8 cellular contexts compared by ENCODE assay signal in the genomic region with DNA sequence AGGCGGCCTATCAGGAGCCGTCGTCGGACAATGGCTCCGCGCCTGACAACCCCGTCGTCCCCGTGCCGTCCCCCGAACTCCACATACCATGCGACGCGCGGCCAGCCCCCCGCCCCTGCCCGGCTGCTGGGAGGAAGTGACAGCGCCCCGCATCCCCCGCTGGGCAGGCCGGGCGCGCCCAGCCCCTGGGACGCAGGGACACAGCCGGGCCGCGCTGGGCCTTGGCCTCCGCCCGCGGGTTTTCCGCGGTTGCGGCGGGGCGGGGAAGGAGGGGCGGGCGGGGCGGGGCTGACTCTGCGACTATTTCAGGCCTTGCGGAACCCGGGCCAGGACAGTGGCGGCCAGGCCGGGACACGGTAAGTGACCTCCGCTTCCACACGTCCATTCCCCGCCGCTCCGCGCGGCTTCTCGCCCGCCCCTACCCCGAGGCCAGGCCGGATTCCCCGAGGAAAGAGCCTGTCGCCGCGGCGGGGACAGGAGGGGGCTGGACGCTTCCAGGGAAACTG. TPM values are rescaled to one million over a fixed set of nuclear protein-coding genes. Genes with fewer than 3 reads are reported as not detected.
DNase-seq lines count a peak whose midpoint lies in the region; ATAC-seq and TF ChIP-seq lines count a peak whose summit lies in the region.

A gene with protein sequence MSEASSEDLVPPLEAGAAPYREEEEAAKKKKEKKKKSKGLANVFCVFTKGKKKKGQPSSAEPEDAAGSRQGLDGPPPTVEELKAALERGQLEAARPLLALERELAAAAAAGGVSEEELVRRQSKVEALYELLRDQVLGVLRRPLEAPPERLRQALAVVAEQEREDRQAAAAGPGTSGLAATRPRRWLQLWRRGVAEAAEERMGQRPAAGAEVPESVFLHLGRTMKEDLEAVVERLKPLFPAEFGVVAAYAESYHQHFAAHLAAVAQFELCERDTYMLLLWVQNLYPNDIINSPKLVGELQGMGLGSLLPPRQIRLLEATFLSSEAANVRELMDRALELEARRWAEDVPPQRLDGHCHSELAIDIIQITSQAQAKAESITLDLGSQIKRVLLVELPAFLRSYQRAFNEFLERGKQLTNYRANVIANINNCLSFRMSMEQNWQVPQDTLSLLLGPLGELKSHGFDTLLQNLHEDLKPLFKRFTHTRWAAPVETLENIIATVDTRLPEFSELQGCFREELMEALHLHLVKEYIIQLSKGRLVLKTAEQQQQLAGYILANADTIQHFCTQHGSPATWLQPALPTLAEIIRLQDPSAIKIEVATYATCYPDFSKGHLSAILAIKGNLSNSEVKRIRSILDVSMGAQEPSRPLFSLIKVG (plus strand): TSS at position 334 of the 506 bp plus-strand sequence. CDS start 2,997 bp downstream, outside the sequence.

- H3K27ac ChIP-seq in IMR-90 (ENCODE audit: insufficient read depth, low read length) (no peak within 1 kb of the TSS; the same call in 1 of the 2 replicates), tibial nerve (peak within 1 kb of the TSS; percentile 61 to 91 (median 85))

- TF ChIP-seq CTCF in IMR-90 (conservative IDR thresholded peaks at IDR 0.05; ENCODE audit: low read depth, low read length) (no peak), choroid plexus epithelial cell (conservative IDR thresholded peaks at IDR 0.05; ENCODE audit: low read depth, low read length) (no peak), tibial nerve (IDR thresholded peaks at IDR 0.05) (no peak)

- peak within 1 kb of the TSS; percentile 10; the same call in 1 of the 2 replicates for H3K4me2 ChIP-seq in IMR-90 (ENCODE audit: low read depth, low read length)

- no peaks in the 10 kb centered on the region for H3K36me3 Mint-ChIP-seq in activated T-helper 1 cell treated with anti-CD3 and anti-CD28 coated beads, Interleukin-12 subunit alpha, Interleukin-12 subunit beta, Interleukin-2, Interleukin-4 antibody, amounts not matched to agents 30 ng/mL and 10 ng/mL and 1 ng/mL, durations not matched to agents 14 hours and 24 hours and 36 hours (ENCODE audit: low read depth)

- peak within 1 kb of the TSS; percentile 34; the same call in 1 of the 2 replicates for H4K91ac ChIP-seq in IMR-90 (ENCODE audit: insufficient read depth, low read depth, low read length)

- no peaks in the 10 kb centered on the region for H3K9me3 ChIP-seq in IMR-90 (ENCODE audit: control insufficient read depth, insufficient read depth, low read length)
- H3K9me3 ChIP-seq in tibial nerve: no peaks in the 10 kb centered on the region

- TF ChIP-seq EP300 in tibial nerve (IDR thresholded peaks at IDR 0.05): peak in 1 of 2 donors; percentile 53

- ATAC-seq in IMR-90 (ENCODE audit: low read depth) (no peak), HG02678 (IDR thresholded peaks at IDR 0.05; ENCODE audit: unreplicated experiment) (no peak)

- no peak within 1 kb of the TSS for H3K18ac ChIP-seq in IMR-90 (ENCODE audit: low read depth, low read length)

- H3K9me3 Mint-ChIP-seq in activated T-helper 1 cell treated with anti-CD3 and anti-CD28 coated beads, Interleukin-12 subunit alpha, Interleukin-12 subunit beta, Interleukin-2, Interleukin-4 antibody, amounts not matched to agents 30 ng/mL and 10 ng/mL and 1 ng/mL, durations not matched to agents 14 hours and 24 hours and 36 hours: no peaks in the 10 kb centered on the region

- no peak within 1 kb of the TSS for H3K23ac ChIP-seq in IMR-90 (ENCODE audit: low read depth, low read length)

- peaks cover 18% of the 10 kb centered on the region for H3K4me1 ChIP-seq in IMR-90 (ENCODE audit: control insufficient read depth, insufficient read depth, low read length)
- H3K4me1 ChIP-seq in tibial nerve: peaks cover 6 to 91% (median 56%) of the 10 kb centered on the region in 4 donors

- BruUV-seq in IMR-90 (replicated peaks; lab: Mats Ljungman, UMichigan): no TSS peak

- in situ Hi-C loops in IMR-90 (cut with MboI; ENCODE audit: low sequenced_read_pairs): no loop called here

- H3K36me3 ChIP-seq in IMR-90 (ENCODE audit: control insufficient read depth, insufficient read depth, low read length) (no peaks in the 10 kb centered on the region), tibial nerve (no peaks in the 10 kb centered on the region)

- H3K27ac Mint-ChIP-seq in activated T-helper 1 cell treated with anti-CD3 and anti-CD28 coated beads, Interleukin-12 subunit alpha, Interleukin-12 subunit beta, Interleukin-2, Interleukin-4 antibody, amounts not matched to agents 30 ng/mL and 10 ng/mL and 1 ng/mL, durations not matched to agents 14 hours and 24 hours and 36 hours: no peak within 1 kb of the TSS

- POLR2A ChIA-PET in IMR-90 (lab: Charles Lee; ENCODE audit: unreplicated experiment): no interaction called here

- H3K27me3 Mint-ChIP-seq in activated T-helper 1 cell treated with anti-CD3 and anti-CD28 coated beads, Interleukin-12 subunit alpha, Interleukin-12 subunit beta, Interleukin-2, Interleukin-4 antibody, amounts not matched to agents 30 ng/mL and 10 ng/mL and 1 ng/mL, durations not matched to agents 14 hours and 24 hours and 36 hours (ENCODE audit: insufficient read depth): peaks cover 30% of the 10 kb centered on the region

- no peak for TF ChIP-seq RAD21 in IMR-90 (IDR thresholded peaks at IDR 0.05; ENCODE audit: low read length)

- no peak for TF ChIP-seq POLR2A in IMR-90 (IDR thresholded peaks at IDR 0.05; ENCODE audit: low read depth, low read length)
- TF ChIP-seq POLR2A in tibial nerve (IDR thresholded peaks at IDR 0.05): peak in 1 of 2 donors; percentile 61

- dilution Hi-C loops in IMR-90 (cut with HindIII; ENCODE audit: low sequenced_read_pairs, unreplicated experiment): no loop called here

- H3K56ac ChIP-seq in IMR-90 (ENCODE audit: extremely low read depth, insufficient read depth, low read length): no peak within 1 kb of the TSS

- peak within 1 kb of the TSS; percentile 83 for H2AFZ ChIP-seq in IMR-90 (replicated peaks; ENCODE audit: low read length, poor library complexity)

- H3K4me3 ChIP-seq in IMR-90 (ENCODE audit: insufficient read depth, low read depth, low read length): no peak within 1 kb of the TSS
- peak within 1 kb of the TSS; percentile 35 for H3K4me3 ChIP-seq in choroid plexus epithelial cell (ENCODE audit: low read depth, low read length)
- H3K4me3 ChIP-seq in tibial nerve: peak within 1 kb of the TSS; percentile 39 to 74 (median 48)

- CTCF ChIA-PET in IMR-90 (lab: Yijun Ruan, JAX): no interaction called here

- H3K4me3 Mint-ChIP-seq in activated T-helper 1 cell treated with anti-CD3 and anti-CD28 coated beads, Interleukin-12 subunit alpha, Interleukin-12 subunit beta, Interleukin-2, Interleukin-4 antibody, amounts not matched to agents 30 ng/mL and 10 ng/mL and 1 ng/mL, durations not matched to agents 14 hours and 24 hours and 36 hours: no peak within 1 kb of the TSS

- no peaks in the 10 kb centered on the region; the same call in 1 of the 2 replicates for H4K20me1 ChIP-seq in IMR-90 (ENCODE audit: insufficient read depth, low read length)

- H2BK120ac ChIP-seq in IMR-90 (ENCODE audit: low read depth, low read length): peak within 1 kb of the TSS; percentile 39; the same call in 1 of the 2 replicates

- no peaks in the 10 kb centered on the region for H3K4me1 Mint-ChIP-seq in activated T-helper 1 cell treated with anti-CD3 and anti-CD28 coated beads, Interleukin-12 subunit alpha, Interleukin-12 subunit beta, Interleukin-2, Interleukin-4 antibody, amounts not matched to agents 30 ng/mL and 10 ng/mL and 1 ng/mL, durations not matched to agents 14 hours and 24 hours and 36 hours (ENCODE audit: low read depth)

- H3K27me3 ChIP-seq in IMR-90 (ENCODE audit: control insufficient read depth, insufficient read depth, low read length) (peaks cover 6% of the 10 kb centered on the region; the same call in 1 of the 2 replicates), tibial nerve (peaks cover 0 to 12% of the 10 kb centered on the region in 2 donors)

- peak; percentile 86 for DNase-seq in CD1c-positive myeloid dendritic cell (ENCODE audit: extremely low spot score)
- DNase-seq in IMR-90: no peak
- no peak for DNase-seq in choroid plexus epithelial cell (ENCODE audit: low read depth)
- peak; percentile 10 for DNase-seq in medulla oblongata (ENCODE audit: extremely low spot score)
- peak in 1 of 2 donors; percentile 44 for DNase-seq in tibial nerve (ENCODE audit: low spot score in 2 of 2)
- no peak for DNase-seq in DMS 273 (lab: John Stamatoyannopoulos, UW; ENCODE audit: unreplicated experiment)
- no peak for DNase-seq in activated T-helper 1 cell treated with anti-CD3 and anti-CD28 coated beads, Interleukin-12 subunit alpha, Interleukin-12 subunit beta, Interleukin-2, Interleukin-4 antibody, amounts not matched to agents 30 ng/mL and 10 ng/mL and 1 ng/mL, durations not matched to agents 14 hours and 24 hours and 36 hours (ENCODE audit: low spot score)

- H2BK5ac ChIP-seq in IMR-90 (ENCODE audit: low read depth, low read length, poor library complexity, severe bottlenecking): no peak within 1 kb of the TSS

- peak within 1 kb of the TSS; percentile 8; the same call in 1 of the 2 replicates for H4K5ac ChIP-seq in IMR-90 (ENCODE audit: low read depth, low read length)

- H3K4ac ChIP-seq in IMR-90 (ENCODE audit: low read depth, low read length): peak within 1 kb of the TSS; percentile 29

- H2BK20ac ChIP-seq in IMR-90 (ENCODE audit: low read depth, low read length): no peak within 1 kb of the TSS

- intact Hi-C loops in IMR-90 (cut with micrococcal nuclease): no loop called here
- intact Hi-C loops in activated T-helper 1 cell treated with anti-CD3 and anti-CD28 coated beads, Interleukin-12 subunit alpha, Interleukin-12 subunit beta, Interleukin-2, Interleukin-4 antibody, amounts not matched to agents 30 ng/mL and 10 ng/mL and 1 ng/mL, durations not matched to agents 14 hours and 24 hours and 36 hours (cut with micrococcal nuclease): no loop called here

- peak within 1 kb of the TSS; percentile 45 to 63; a peak in 1 of 4 replicates for H4K8ac ChIP-seq in IMR-90 (ENCODE audit: low read depth in 2 of 2, low read length in 2 of 2)

- H2AK5ac ChIP-seq in IMR-90 (ENCODE audit: low read depth, low read length): peak within 1 kb of the TSS; percentile 58

- no peak within 1 kb of the TSS; the same call in 2 of the 3 replicates for H2BK15ac ChIP-seq in IMR-90 (ENCODE audit: low read depth, low read length)

- peak within 1 kb of the TSS; percentile 62 for H3K14ac ChIP-seq in IMR-90 (replicated peaks; ENCODE audit: low read depth, low read length)

- no peaks in the 10 kb centered on the region for H3K9me1 ChIP-seq in IMR-90 (ENCODE audit: insufficient read depth, low read length)

- H3K9ac ChIP-seq in IMR-90 (ENCODE audit: low read depth, low read length): peak within 1 kb of the TSS; percentile 40

- H2AK9ac ChIP-seq in IMR-90 (replicated peaks; ENCODE audit: low read depth, low read length, poor library complexity): peak within 1 kb of the TSS; percentile 66

- 31% methylated on average over 32 of the region's 61 CpGs; no CpG with 5 or more reads in 1 of the 2 experiments for WGBS in IMR-90 (ENCODE audit: extremely low coverage in 2 of 2, insufficient read length in 1 of 2), 2 experiments
- 0 to 2% methylated on average over 7 to 24 of the region's 61 CpGs for WGBS in tibial nerve, 2 donors

- H3K79me1 ChIP-seq in IMR-90 (ENCODE audit: low read depth in 1 of 2, low read length in 2 of 2): no peaks in the 10 kb centered on the region

RNA-seq across cellular contexts. Expression of the gene that starts here (rescaled TPM):
- total RNA-seq in IMR-90 (2012; rRNA removed): 5.0 and 6.3 TPM in 2 replicates
- polyA plus RNA-seq in IMR-90 (2012; rRNA removed): 9.6 and 9.9 TPM in 2 replicates
- 10.7 and 12.7 TPM in 2 replicates for polyA plus RNA-seq in IMR-90 (2012; cell fraction: cytosol; rRNA removed)
- 43.9 and 49.0 TPM in 2 replicates for polyA plus RNA-seq in IMR-90 (2012; cell fraction: nucleus; rRNA removed; ENCODE audit: low replicate concordance)
- total RNA-seq in tibial nerve: 10 to 100 TPM; 42.9 to 49.4 (median 47.8) TPM
- total RNA-seq in activated T-helper 1 cell treated with anti-CD3 and anti-CD28 coated beads, Interleukin-12 subunit alpha, Interleukin-12 subunit beta, Interleukin-2, Interleukin-4 antibody, amounts not matched to agents 30 ng/mL and 10 ng/mL and 1 ng/mL, durations not matched to agents 14 hours and 24 hours and 36 hours: 2.3 and 2.4 TPM in 2 replicates

Comparison
In these comparisons a context has a peak if more than half of its experiments do, and no peak if none do; other contexts are left out.
1. DNase-seq: peak in CD1c-positive myeloid dendritic cell (single experiment) and medulla oblongata (single experiment); none in IMR-90 (single experiment), choroid plexus epithelial cell (single experiment), DMS 273 (single experiment) and activated T-helper 1 cell treated with anti-CD3 and anti-CD28 coated beads, Interleukin-12 subunit alpha, Interleukin-12 subunit beta, Interleukin-2, Interleukin-4 antibody, amounts not matched to agents 30 ng/mL and 10 ng/mL and 1 ng/mL, durations not matched to agents 14 hours and 24 hours and 36 hours (single experiment).